ENCODE assay signal across 8 cellular contexts in the genomic region with DNA sequence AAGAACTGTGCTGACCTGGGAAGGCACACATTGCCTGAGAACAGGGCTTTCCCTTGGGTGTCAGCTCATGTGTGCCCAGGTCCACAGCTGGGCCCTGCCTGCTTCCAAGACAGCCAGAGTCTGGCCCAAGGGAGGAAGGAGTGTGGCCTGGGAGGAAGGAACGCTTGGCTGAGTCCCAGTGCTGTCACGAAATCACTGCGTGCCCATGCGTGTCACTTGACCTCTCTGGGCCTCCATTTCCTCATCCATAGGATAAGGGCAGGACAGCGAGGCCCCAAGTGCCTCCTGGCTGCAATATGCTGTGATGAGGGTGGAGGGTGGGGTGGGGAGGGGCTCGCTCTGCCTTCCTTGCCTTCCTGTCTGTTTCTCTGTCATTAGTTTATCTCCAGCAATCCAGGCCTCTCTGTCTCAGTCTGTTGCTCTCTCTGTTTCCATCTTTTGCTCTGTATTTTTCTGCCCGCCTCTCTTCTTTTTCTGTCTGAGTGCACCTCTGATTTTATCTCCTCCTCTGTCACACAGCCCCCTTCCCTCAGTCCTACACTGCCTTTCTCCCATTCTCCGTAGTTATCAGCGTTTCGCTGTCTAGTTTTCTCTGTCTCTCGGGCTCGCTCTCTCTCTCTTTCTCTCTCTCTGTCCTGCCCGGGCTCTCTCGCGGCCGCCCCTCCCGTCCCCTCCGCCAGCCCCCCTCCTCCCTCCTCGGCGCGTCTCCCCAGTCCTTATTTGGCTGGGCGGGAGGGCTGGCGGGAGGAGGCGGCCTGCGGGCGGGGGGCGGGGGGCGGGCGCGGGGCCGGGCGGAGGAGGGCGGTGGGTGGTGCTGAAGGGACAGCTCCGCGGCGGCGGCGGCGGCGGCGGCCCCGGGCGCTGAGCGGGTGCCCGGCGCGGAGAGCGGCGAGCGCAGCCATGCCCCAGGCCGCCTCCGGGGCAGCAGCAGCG. TPM values are rescaled to one million over a fixed set of nuclear protein-coding genes. Genes with fewer than 3 reads are reported as not detected.
DNase-seq lines count a peak whose midpoint lies in the region; ATAC-seq and TF ChIP-seq lines count a peak whose summit lies in the region.

A gene (plus strand): TSS at position 842 of the 933 bp plus-strand sequence. CDS start 154 bp downstream, outside the sequence.

- H3K4me3 ChIP-seq in GM23338 = peak within 1 kb of the TSS; percentile 62
- H3K4me3 ChIP-seq in NT2/D1 (ENCODE audit: insufficient read length, low read depth) = peak within 1 kb of the TSS; percentile 30
- H3K4me3 ChIP-seq in heart left ventricle = peak within 1 kb of the TSS in 11 of 12 donors; percentile 2 to 48 (median 37)
- H3K4me3 ChIP-seq in prostate gland = peak within 1 kb of the TSS; percentile 29 to 44

- intact Hi-C loops in heart left ventricle (cut with DNase I) (loop anchor here in 3 of 10 donors (1.0 to 5.0 kb wide), 3 partner anchors 28 to 45 kb away; no protein-coding TSS in a partner anchor), prostate gland (cut with DNase I) (no loop called here)

- peak; percentile 53 for ATAC-seq in GM23338
- ATAC-seq in activated naive CD4-positive, alpha-beta T cell treated with anti-CD3 and anti-CD28 coated beads, Interleukin-2, amount 50 U/mL, for 72 hours = peak; percentile 57 to 84
- peak; percentile 71 to 87 (median 82) for ATAC-seq in heart left ventricle
- ATAC-seq in HG02623 (IDR thresholded peaks at IDR 0.05; ENCODE audit: unreplicated experiment) = no peak

- no peak for TF ChIP-seq CTCF in GM23338 (conservative IDR thresholded peaks at IDR 0.05; ENCODE audit: low read depth in 2 of 2)
- TF ChIP-seq CTCF in heart left ventricle (IDR thresholded peaks at IDR 0.05) = no peak
- TF ChIP-seq CTCF in prostate gland (IDR thresholded peaks at IDR 0.05) = no peak

- H3K9me3 Mint-ChIP-seq in GM23338 = no peaks in the 10 kb centered on the region; the same call in 2 of the 3 replicates
- H3K9me3 Mint-ChIP-seq in activated naive CD4-positive, alpha-beta T cell treated with anti-CD3 and anti-CD28 coated beads, Interleukin-2, amount 50 U/mL, for 72 hours = no peaks in the 10 kb centered on the region

- H3K36me3 Mint-ChIP-seq in GM23338 (ENCODE audit: low read depth) = no peaks in the 10 kb centered on the region; the same call in 2 of the 3 replicates
- peaks cover 0 to 8% of the 10 kb centered on the region in 2 donors for H3K36me3 Mint-ChIP-seq in activated naive CD4-positive, alpha-beta T cell treated with anti-CD3 and anti-CD28 coated beads, Interleukin-2, amount 50 U/mL, for 72 hours

- TF ChIP-seq POLR2A in heart left ventricle (IDR thresholded peaks at IDR 0.05) = no peak
- no peak for TF ChIP-seq POLR2A in prostate gland (IDR thresholded peaks at IDR 0.05)

- H3K36me3 ChIP-seq in GM23338 (ENCODE audit: insufficient read depth) (no peaks in the 10 kb centered on the region), NT2/D1 (ENCODE audit: insufficient read depth, insufficient read length, low read length) (no peaks in the 10 kb centered on the region), heart left ventricle (no peaks in the 10 kb centered on the region), prostate gland (no peaks in the 10 kb centered on the region)

- H3K27ac Mint-ChIP-seq in GM23338 = no peak within 1 kb of the TSS
- H3K27ac Mint-ChIP-seq in activated naive CD4-positive, alpha-beta T cell treated with anti-CD3 and anti-CD28 coated beads, Interleukin-2, amount 50 U/mL, for 72 hours = no peak within 1 kb of the TSS

- no peaks in the 10 kb centered on the region for H3K9me3 ChIP-seq in NT2/D1 (ENCODE audit: insufficient read depth, low read length)
- no peaks in the 10 kb centered on the region for H3K9me3 ChIP-seq in heart left ventricle
- no peaks in the 10 kb centered on the region for H3K9me3 ChIP-seq in prostate gland

- H3K27ac ChIP-seq in GM23338 (ENCODE audit: low read depth) = no peak within 1 kb of the TSS
- peak within 1 kb of the TSS in 9 of 12 donors; percentile 39 to 85 (median 63) for H3K27ac ChIP-seq in heart left ventricle
- H3K27ac ChIP-seq in prostate gland = peak within 1 kb of the TSS; percentile 80 to 83

- 3 to 5% (median 3%) methylated on average over 31 to 53 of the region's 53 CpGs for WGBS in heart left ventricle, 4 donors
- 5% methylated on average over 35 of the region's 53 CpGs for WGBS in prostate gland

- H3K4me2 ChIP-seq in GM23338 = peak within 1 kb of the TSS; percentile 84

- peaks cover 48% of the 10 kb centered on the region for H3K27me3 Mint-ChIP-seq in GM23338 (ENCODE audit: insufficient read depth, low read depth, poor library complexity)

- peak within 1 kb of the TSS; percentile 95 for H2AFZ ChIP-seq in GM23338

- H3K27me3 ChIP-seq in GM23338 (ENCODE audit: insufficient read depth) (peaks cover 46% of the 10 kb centered on the region), NT2/D1 (ENCODE audit: insufficient read depth, insufficient read length) (peaks cover 62% of the 10 kb centered on the region), heart left ventricle (peaks cover 0 to 61% (median 32%) of the 10 kb centered on the region in 9 donors), prostate gland (replicated peaks; ENCODE audit: insufficient read depth) (no peaks in the 10 kb centered on the region)

- H3K79me2 ChIP-seq in GM23338 (replicated peaks; ENCODE audit: insufficient read depth) = no peaks in the 10 kb centered on the region

- H3K9me2 ChIP-seq in GM23338 (ENCODE audit: insufficient read depth) = no peaks in the 10 kb centered on the region

- peak; percentile 83 for DNase-seq in GM23338 (ENCODE audit: low spot score)
- no peak for DNase-seq in NT2/D1 (ENCODE audit: low read depth, low spot score)
- peak in 1 of 2 donors; percentile 58 for DNase-seq in activated naive CD4-positive, alpha-beta T cell treated with anti-CD3 and anti-CD28 coated beads, Interleukin-2, amount 50 U/mL, for 72 hours (ENCODE audit: low spot score in 2 of 2)
- peak; percentile 71 to 83 (median 75) for DNase-seq in heart left ventricle
- DNase-seq in prostate gland (ENCODE audit: low spot score) = peak; percentile 64
- no peak for DNase-seq in foreskin melanocyte
- DNase-seq in dedifferentiated amniotic fluid mesenchymal stem cell (ENCODE audit: extremely low spot score) = no peak

- H3K4me1 Mint-ChIP-seq in GM23338 = peaks cover 9% of the 10 kb centered on the region

- H3K9ac ChIP-seq in NT2/D1 (ENCODE audit: insufficient read length, low read depth) = no peak within 1 kb of the TSS

- peak within 1 kb of the TSS; percentile 66 for H3K4me3 Mint-ChIP-seq in GM23338

- peaks cover 6% of the 10 kb centered on the region; the same call in 1 of the 2 replicates for H3F3A ChIP-seq in GM23338 (replicated peaks; ENCODE audit: low read depth)

- peaks cover 2% of the 10 kb centered on the region for H4K20me1 ChIP-seq in GM23338 (replicated peaks; ENCODE audit: insufficient read depth)

- H3K4me1 ChIP-seq in GM23338 (ENCODE audit: insufficient read depth) = no peaks in the 10 kb centered on the region
- peaks cover 5% of the 10 kb centered on the region for H3K4me1 ChIP-seq in NT2/D1 (ENCODE audit: insufficient read depth, insufficient read length)
- H3K4me1 ChIP-seq in heart left ventricle = peaks cover 0 to 26% (median 17%) of the 10 kb centered on the region in 12 donors
- peaks cover 7% of the 10 kb centered on the region for H3K4me1 ChIP-seq in prostate gland (replicated peaks)

TF ChIP-seq in GM23338, 12 proteins besides CTCF, POLR2A, EP300 and RAD21:
- TF ChIP-seq, protein P1, sequence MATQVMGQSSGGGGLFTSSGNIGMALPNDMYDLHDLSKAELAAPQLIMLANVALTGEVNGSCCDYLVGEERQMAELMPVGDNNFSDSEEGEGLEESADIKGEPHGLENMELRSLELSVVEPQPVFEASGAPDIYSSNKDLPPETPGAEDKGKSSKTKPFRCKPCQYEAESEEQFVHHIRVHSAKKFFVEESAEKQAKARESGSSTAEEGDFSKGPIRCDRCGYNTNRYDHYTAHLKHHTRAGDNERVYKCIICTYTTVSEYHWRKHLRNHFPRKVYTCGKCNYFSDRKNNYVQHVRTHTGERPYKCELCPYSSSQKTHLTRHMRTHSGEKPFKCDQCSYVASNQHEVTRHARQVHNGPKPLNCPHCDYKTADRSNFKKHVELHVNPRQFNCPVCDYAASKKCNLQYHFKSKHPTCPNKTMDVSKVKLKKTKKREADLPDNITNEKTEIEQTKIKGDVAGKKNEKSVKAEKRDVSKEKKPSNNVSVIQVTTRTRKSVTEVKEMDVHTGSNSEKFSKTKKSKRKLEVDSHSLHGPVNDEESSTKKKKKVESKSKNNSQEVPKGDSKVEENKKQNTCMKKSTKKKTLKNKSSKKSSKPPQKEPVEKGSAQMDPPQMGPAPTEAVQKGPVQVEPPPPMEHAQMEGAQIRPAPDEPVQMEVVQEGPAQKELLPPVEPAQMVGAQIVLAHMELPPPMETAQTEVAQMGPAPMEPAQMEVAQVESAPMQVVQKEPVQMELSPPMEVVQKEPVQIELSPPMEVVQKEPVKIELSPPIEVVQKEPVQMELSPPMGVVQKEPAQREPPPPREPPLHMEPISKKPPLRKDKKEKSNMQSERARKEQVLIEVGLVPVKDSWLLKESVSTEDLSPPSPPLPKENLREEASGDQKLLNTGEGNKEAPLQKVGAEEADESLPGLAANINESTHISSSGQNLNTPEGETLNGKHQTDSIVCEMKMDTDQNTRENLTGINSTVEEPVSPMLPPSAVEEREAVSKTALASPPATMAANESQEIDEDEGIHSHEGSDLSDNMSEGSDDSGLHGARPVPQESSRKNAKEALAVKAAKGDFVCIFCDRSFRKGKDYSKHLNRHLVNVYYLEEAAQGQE (IDR thresholded peaks at IDR 0.05; ENCODE audit: unreplicated experiment) = peak; percentile 63
- TF ChIP-seq EZH2phosphoT487 (IDR thresholded peaks at IDR 0.05; ENCODE audit: unreplicated experiment) = no peak
- TF ChIP-seq, protein P2, sequence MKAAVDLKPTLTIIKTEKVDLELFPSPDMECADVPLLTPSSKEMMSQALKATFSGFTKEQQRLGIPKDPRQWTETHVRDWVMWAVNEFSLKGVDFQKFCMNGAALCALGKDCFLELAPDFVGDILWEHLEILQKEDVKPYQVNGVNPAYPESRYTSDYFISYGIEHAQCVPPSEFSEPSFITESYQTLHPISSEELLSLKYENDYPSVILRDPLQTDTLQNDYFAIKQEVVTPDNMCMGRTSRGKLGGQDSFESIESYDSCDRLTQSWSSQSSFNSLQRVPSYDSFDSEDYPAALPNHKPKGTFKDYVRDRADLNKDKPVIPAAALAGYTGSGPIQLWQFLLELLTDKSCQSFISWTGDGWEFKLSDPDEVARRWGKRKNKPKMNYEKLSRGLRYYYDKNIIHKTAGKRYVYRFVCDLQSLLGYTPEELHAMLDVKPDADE (IDR thresholded peaks at IDR 0.05) = no peak
- no peak for TF ChIP-seq CREB1 (CRISPR knock-in tag; IDR thresholded peaks at IDR 0.05; ENCODE audit: low read depth)
TF ChIP-seq in GM23338: peak in this region for 1.

RNA-seq across cellular contexts. Expression of the gene that starts here (rescaled TPM):
- total RNA-seq in GM23338 (2014; rRNA removed; shearing (Covaris generic)) = 0.19 TPM in 1 of 2 replicates, not detected in the other
- not detected in 2 replicates for polyA plus RNA-seq in GM23338 (2016; fragmentation: Nextera tagmentation; extraction: Ambion mirVana)
- total RNA-seq in activated naive CD4-positive, alpha-beta T cell treated with anti-CD3 and anti-CD28 coated beads, Interleukin-2, amount 50 U/mL, for 72 hours = not detected
- 10 to 100 TPM in 1 of 9 donors, 1 to 10 TPM in 6, under 1 TPM in 2; 0.61 to 12.2 (median 2.1) TPM for total RNA-seq in heart left ventricle
- 1 to 10 TPM; 1.9 to 3.7 TPM for polyA plus RNA-seq in heart left ventricle
- 10 to 100 TPM; 11.1 to 14.5 TPM for total RNA-seq in prostate gland

Comparison
In these comparisons a context has a peak if more than half of its experiments do, and no peak if none do; other contexts are left out.
1. Peak in DNase-seq, ATAC-seq, H3K4me3 ChIP-seq and H3K4me2 ChIP-seq in GM23338; RNA of the gene not detected or under 1 TPM.
2. Peak in ATAC-seq in activated naive CD4-positive, alpha-beta T cell treated with anti-CD3 and anti-CD28 coated beads, Interleukin-2, amount 50 U/mL, for 72 hours; RNA of the gene not detected or under 1 TPM.
3. DNase-seq: peak in heart left ventricle (5 of 5) and prostate gland (single experiment); none in NT2/D1 (single experiment), foreskin melanocyte (single experiment) and dedifferentiated amniotic fluid mesenchymal stem cell (single experiment).
4. Peak in every context shown above with its lines, with median percentiles within 50 percentile points of each other: H3K4me3 ChIP-seq.